In the genomic region with DNA sequence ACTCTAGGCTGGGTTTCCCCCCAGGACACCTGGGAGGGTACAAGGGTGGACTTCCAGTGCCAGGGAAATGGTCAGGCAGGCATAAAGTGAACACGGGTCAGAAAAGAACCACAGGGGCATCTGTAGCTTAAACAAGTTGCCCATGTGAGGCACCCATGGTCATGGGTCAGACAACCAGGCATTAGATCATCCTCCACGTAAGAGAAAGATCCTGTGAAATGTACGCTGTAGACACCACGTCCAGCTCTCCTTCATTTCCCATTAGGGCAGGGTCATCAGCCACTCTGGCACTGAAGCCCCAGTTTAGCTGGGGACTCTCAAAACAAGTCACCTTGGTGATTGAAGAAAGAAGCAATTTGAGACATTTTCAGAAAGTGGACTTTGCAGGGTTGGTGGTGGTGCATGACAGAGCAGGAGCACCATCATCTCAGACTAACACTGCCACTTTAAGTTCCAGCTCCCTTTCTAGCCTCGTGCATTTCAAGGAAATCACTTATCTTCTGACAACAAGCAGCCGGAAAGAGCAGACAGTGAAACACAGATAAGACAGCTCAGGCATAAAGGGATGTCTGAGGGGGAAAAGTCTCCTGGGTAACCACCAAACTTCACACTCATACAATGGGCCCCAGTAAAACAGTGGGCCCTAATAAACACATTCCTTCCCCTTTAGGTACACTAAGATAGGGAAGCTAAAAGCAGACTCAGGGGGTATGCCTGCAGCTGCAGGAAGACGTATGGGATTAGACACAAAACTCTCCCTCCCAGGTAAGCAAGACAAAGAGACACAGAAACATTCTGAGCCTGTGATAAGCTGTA, we compare ENCODE assay signal across 1 cellular context.
TF ChIP-seq lines count a peak whose summit lies in the region.

No MANE protein-coding gene starts in this region.

TF ChIP-seq in endothelial cell of umbilical vein, 7 proteins besides CTCF, POLR2A, EP300 and RAD21 (continued from another document):
- peak; percentile 92 for TF ChIP-seq GATA2 (IDR thresholded peaks at IDR 0.05; ENCODE audit: insufficient read depth, insufficient read length, low read depth, low read length)
